ENCODE assay signal across 1 cellular context in genomic region chr10:119759832-119760231, GRCh38.
TF ChIP-seq lines count a peak whose summit lies in the region.

No MANE protein-coding gene starts in this region.

TF ChIP-seq in IMR-90, 13 proteins besides CTCF, POLR2A, EP300 and RAD21:
- TF ChIP-seq FOS (IDR thresholded peaks at IDR 0.05; ENCODE audit: low read depth, low read length) = no peak
- no peak for TF ChIP-seq CHD1 (IDR thresholded peaks at IDR 0.05; ENCODE audit: low read depth, low read length)
- no peak for TF ChIP-seq BHLHE40 (IDR thresholded peaks at IDR 0.05; ENCODE audit: low read depth, low read length)
- TF ChIP-seq, protein P1, sequence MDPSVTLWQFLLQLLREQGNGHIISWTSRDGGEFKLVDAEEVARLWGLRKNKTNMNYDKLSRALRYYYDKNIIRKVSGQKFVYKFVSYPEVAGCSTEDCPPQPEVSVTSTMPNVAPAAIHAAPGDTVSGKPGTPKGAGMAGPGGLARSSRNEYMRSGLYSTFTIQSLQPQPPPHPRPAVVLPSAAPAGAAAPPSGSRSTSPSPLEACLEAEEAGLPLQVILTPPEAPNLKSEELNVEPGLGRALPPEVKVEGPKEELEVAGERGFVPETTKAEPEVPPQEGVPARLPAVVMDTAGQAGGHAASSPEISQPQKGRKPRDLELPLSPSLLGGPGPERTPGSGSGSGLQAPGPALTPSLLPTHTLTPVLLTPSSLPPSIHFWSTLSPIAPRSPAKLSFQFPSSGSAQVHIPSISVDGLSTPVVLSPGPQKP (IDR thresholded peaks at IDR 0.05; ENCODE audit: borderline replicate concordance, low read depth, low read length) = no peak
- TF ChIP-seq RFX5 (IDR thresholded peaks at IDR 0.05; ENCODE audit: low read depth, low read length) = no peak
- no peak for TF ChIP-seq USF2 (IDR thresholded peaks at IDR 0.05; ENCODE audit: low read depth, low read length)
